In genomic region chr2:9002637-9003365, GRCh38 we compare ENCODE assay signal across 8 cellular contexts.
DNase-seq lines count a peak whose midpoint lies in the region; ATAC-seq and TF ChIP-seq lines count a peak whose summit lies in the region.

No MANE protein-coding gene starts in this region.

- H3K27me3 ChIP-seq in NT2/D1 (ENCODE audit: insufficient read depth, insufficient read length), result peaks cover 4% of the 10 kb centered on the region
- peaks cover 8% of the 10 kb centered on the region for H3K27me3 ChIP-seq in iPS-15b (ENCODE audit: control insufficient read depth, insufficient read depth, low read length)

- H3K9me3 ChIP-seq in NT2/D1 (ENCODE audit: insufficient read depth, low read length) (no peaks in the 10 kb centered on the region), iPS-15b (ENCODE audit: control insufficient read depth, insufficient read depth, low read length) (no peaks in the 10 kb centered on the region)

- ATAC-seq in HG03457 (IDR thresholded peaks at IDR 0.05; ENCODE audit: unreplicated experiment), result no peak

- H3K36me3 ChIP-seq in NT2/D1 (ENCODE audit: insufficient read depth, insufficient read length, low read length) (no peaks in the 10 kb centered on the region), iPS-15b (ENCODE audit: control insufficient read depth, insufficient read depth, low read length) (no peaks in the 10 kb centered on the region)

- no peaks in the 10 kb centered on the region for H3K4me1 ChIP-seq in NT2/D1 (ENCODE audit: insufficient read depth, insufficient read length)
- peaks cover 25% of the 10 kb centered on the region for H3K4me1 ChIP-seq in iPS-15b (ENCODE audit: control insufficient read depth, insufficient read depth, low read length)

- H3K9ac ChIP-seq in NT2/D1 (ENCODE audit: insufficient read length, low read depth) (peak overlapping the region; percentile 82), iPS-15b (ENCODE audit: low read depth, low read length) (no peak overlapping the region)

- H3K4me3 ChIP-seq in NT2/D1 (ENCODE audit: insufficient read length, low read depth) (peak overlapping the region; percentile 64), iPS-15b (ENCODE audit: low read depth, low read length) (peak overlapping the region; percentile 56), skeletal muscle cell (ENCODE audit: low read depth, low read length) (peak overlapping the region; percentile 82)

- no peak for TF ChIP-seq CTCF in GM20000 (IDR thresholded peaks at IDR 0.05; ENCODE audit: extremely low read depth, missing control alignments)

- DNase-seq in Ammon's horn (ENCODE audit: low spot score), result peak; percentile 47
- DNase-seq in GM20000 (ENCODE audit: low spot score), result peak; percentile 28
- peak; percentile 44 for DNase-seq in NT2/D1 (ENCODE audit: low read depth, low spot score)
- DNase-seq in astrocyte of the hippocampus (ENCODE audit: low read depth, low spot score), result peak; percentile 48
- no peak for DNase-seq in skeletal muscle cell (ENCODE audit: low read depth)
- DNase-seq in DMS153 (lab: John Stamatoyannopoulos, UW), result no peak

Comparison
In these comparisons a context has a peak if more than half of its experiments do, and no peak if none do; other contexts are left out.
1. DNase-seq: peak in Ammon's horn (single experiment), GM20000 (single experiment), NT2/D1 (single experiment) and astrocyte of the hippocampus (single experiment); none in skeletal muscle cell (single experiment) and DMS153 (single experiment).
2. Peak in every context shown above with its lines, with median percentiles within 50 percentile points of each other: H3K4me3 ChIP-seq.